Comparison of ENCODE assay signal across 29 cellular contexts in genomic region chr5:148856424-148856823, GRCh38. TPM values are rescaled to one million over a fixed set of nuclear protein-coding genes. Genes with fewer than 3 reads are reported as not detected.
DNase-seq lines count a peak whose midpoint lies in the region; ATAC-seq and TF ChIP-seq lines count a peak whose summit lies in the region.
"Had no signal": no experiment of that assay in that cellular context is flagged by ENCODE, and none has a peak within 500 bp of the region (broad histone marks: within the 10 kb centered on the region; RNA-seq: fewer than 3 reads in every experiment).

No MANE protein-coding gene starts in this region.

- H3K27ac Mint-ChIP-seq in CD8-positive, alpha-beta T cell, result peak overlapping the region; percentile 76
- H3K27ac Mint-ChIP-seq: activated naive CD8-positive, alpha-beta T cell; mesothelial cell of epicardium; WTC11 had no signal

- no peaks in the 10 kb centered on the region for H3K36me3 ChIP-seq in CD8-positive, alpha-beta T cell (ENCODE audit: insufficient read depth, low read length)
- H3K36me3 ChIP-seq in left ventricle myocardium inferior, result no peaks in the 10 kb centered on the region
- peaks cover 0 to 6% of the 10 kb centered on the region in 2 donors for H3K36me3 ChIP-seq in psoas muscle (ENCODE audit: insufficient read depth in 1 of 2, low read depth in 1 of 2)
- no peaks in the 10 kb centered on the region for H3K36me3 ChIP-seq in mucosa of descending colon (ENCODE audit: low read depth)
- H3K36me3 ChIP-seq: upper lobe of left lung had no signal

- TF ChIP-seq CTCF in CD8-positive, alpha-beta T cell (IDR thresholded peaks at IDR 0.05), result no peak
- TF ChIP-seq CTCF in left ventricle myocardium inferior (IDR thresholded peaks at IDR 0.05; ENCODE audit: borderline replicate concordance), result no peak
- no peak for TF ChIP-seq CTCF in psoas muscle (IDR thresholded peaks at IDR 0.05)
- no peak for TF ChIP-seq CTCF in mucosa of descending colon (IDR thresholded peaks at IDR 0.05)

- intact Hi-C loops in CD8-positive, alpha-beta T cell (cut with DNase I, micrococcal nuclease), result no loop called here
- intact Hi-C loops in left ventricle myocardium inferior (cut with micrococcal nuclease), result no loop called here
- intact Hi-C loops in psoas muscle (cut with DNase I), result no loop called here
- intact Hi-C loops in mucosa of descending colon (cut with DNase I, micrococcal nuclease), result no loop called here

- H3K4me3 ChIP-seq in CD8-positive, alpha-beta T cell (ENCODE audit: low read depth, low read length), result no peak overlapping the region
- H3K4me3 ChIP-seq in left ventricle myocardium inferior (no peak overlapping the region), psoas muscle (no peak overlapping the region), mucosa of descending colon (no peak overlapping the region)
- H3K4me3 ChIP-seq: GM12878, K562, MG63, upper lobe of left lung had no signal

- H3K27me3 ChIP-seq in CD8-positive, alpha-beta T cell (ENCODE audit: insufficient read depth, low read length), result no peaks in the 10 kb centered on the region
- H3K27me3 ChIP-seq in left ventricle myocardium inferior (ENCODE audit: low read depth) (no peaks in the 10 kb centered on the region), psoas muscle (ENCODE audit: insufficient read depth in 3 of 3, low read length in 2 of 3) (no peaks in the 10 kb centered on the region)
- H3K27me3 ChIP-seq: MG63, upper lobe of left lung had no signal

- CTCF ChIA-PET in CD8-positive, alpha-beta T cell (lab: Charles Lee), result no interaction called here

- H3K9me3 Mint-ChIP-seq in CD8-positive, alpha-beta T cell, result no peaks in the 10 kb centered on the region
- H3K9me3 Mint-ChIP-seq: CD4-positive, CD25-positive, alpha-beta regulatory T cell; mesothelial cell of epicardium; naive thymus-derived CD8-positive, alpha-beta T cell; WTC11 had no signal

- peaks cover 2% of the 10 kb centered on the region for H3K27me3 Mint-ChIP-seq in CD8-positive, alpha-beta T cell (ENCODE audit: low read depth)
- H3K27me3 Mint-ChIP-seq: activated naive CD8-positive, alpha-beta T cell; naive thymus-derived CD8-positive, alpha-beta T cell had no signal

- no peak for DNase-seq in CD8-positive, alpha-beta T cell
- peak; percentile 44 for DNase-seq in NCI-H446 treated with DMSO at 0.1 percent for 48 hours (lab: John Stamatoyannopoulos, UW)
- peak; percentile 36 for DNase-seq in left ventricle myocardium inferior
- peak in 1 of 2 donors; percentile 73 for DNase-seq in psoas muscle
- DNase-seq in mucosa of descending colon, result no peak
- DNase-seq in NCI-H1417 treated with DMSO at 0.1 percent for 48 hours (lab: John Stamatoyannopoulos, UW), result no peak
- DNase-seq in NAMALWA (ENCODE audit: low spot score), result no peak
- DNase-seq: activated CD4-positive, alpha-beta T cell treated with anti-CD3 and anti-CD28 coated beads, Interleukin-2, amount 50 U/mL, for 4 hours; activated effector memory CD4-positive, alpha-beta T cell treated with Interleukin-2 at 50 U/mL for 16 hours; activated T-cell treated with anti-CD3 and anti-CD28 coated beads for 4 hours; caudate nucleus; CD4-positive, CD25-positive, alpha-beta regulatory T cell; dermis blood vessel endothelial cell; DMS 273 treated with DMSO at 0.1 percent for 48 hours; EL; hippocampal formation; MG63; NCI-H1417; SK-N-SH; stimulated activated CD4-positive, alpha-beta T cell treated with anti-CD3 and anti-CD28 coated beads, Interleukin-4, amount 100 ng/mL, for 1 hour; substantia nigra; T-helper 9 cell had no signal

- POLR2A ChIA-PET in CD8-positive, alpha-beta T cell (lab: Charles Lee), result interaction anchor here (1.0 kb wide), 1 partner anchor 30 kb away, joined by 3 read pairs; the partner anchor contains the start of gene ADRB2

- H3K27ac ChIP-seq in CD8-positive, alpha-beta T cell (ENCODE audit: low read depth, low read length), result no peak overlapping the region
- H3K27ac ChIP-seq in left ventricle myocardium inferior (replicated peaks) (peak overlapping the region; percentile 53), psoas muscle (peak overlapping the region; percentile 42)

- no peaks in the 10 kb centered on the region for H3K9me3 ChIP-seq in CD8-positive, alpha-beta T cell (ENCODE audit: low read length)
- H3K9me3 ChIP-seq in left ventricle myocardium inferior (replicated peaks), result no peaks in the 10 kb centered on the region
- no peaks in the 10 kb centered on the region for H3K9me3 ChIP-seq in psoas muscle
- H3K9me3 ChIP-seq in mucosa of descending colon, result no peaks in the 10 kb centered on the region
- H3K9me3 ChIP-seq: MG63, SK-N-SH, upper lobe of left lung had no signal

- no peaks in the 10 kb centered on the region for H3K36me3 Mint-ChIP-seq in CD8-positive, alpha-beta T cell
- H3K36me3 Mint-ChIP-seq: activated naive CD8-positive, alpha-beta T cell; CD4-positive, CD25-positive, alpha-beta regulatory T cell; mesothelial cell of epicardium; naive thymus-derived CD8-positive, alpha-beta T cell; WTC11 had no signal

- peaks cover 72% of the 10 kb centered on the region for H3K4me1 Mint-ChIP-seq in CD8-positive, alpha-beta T cell (ENCODE audit: low read depth)
- H3K4me1 Mint-ChIP-seq: CD4-positive, CD25-positive, alpha-beta regulatory T cell; mesothelial cell of epicardium had no signal

- no peak overlapping the region for H3K4me3 Mint-ChIP-seq in CD8-positive, alpha-beta T cell
- H3K4me3 Mint-ChIP-seq: activated naive CD8-positive, alpha-beta T cell; CD4-positive, CD25-positive, alpha-beta regulatory T cell; mesothelial cell of epicardium; WTC11 had no signal

- no peak for ATAC-seq in CD8-positive, alpha-beta T cell
- ATAC-seq in psoas muscle (peak; percentile 50 to 80 (median 74)), mucosa of descending colon (no peak)
- ATAC-seq: K562; naive thymus-derived CD8-positive, alpha-beta T cell; WTC11 had no signal

- H3K4me1 ChIP-seq in CD8-positive, alpha-beta T cell (ENCODE audit: insufficient read depth, low read length), result peaks cover 17% of the 10 kb centered on the region
- H3K4me1 ChIP-seq in left ventricle myocardium inferior, result peaks cover 75% of the 10 kb centered on the region
- H3K4me1 ChIP-seq in psoas muscle, result peaks cover 70% of the 10 kb centered on the region
- peaks cover 3% of the 10 kb centered on the region for H3K4me1 ChIP-seq in mucosa of descending colon (ENCODE audit: low read depth)

- 21 to 58% (median 25%) methylated on average over 1 of the region's 1 CpG for WGBS in psoas muscle, 3 donors

RNA-seq across cellular contexts. Expression of gene ADRB2, which starts 30.0 kb away (rescaled TPM):
- total RNA-seq in CD8-positive, alpha-beta T cell, result 1 to 10 TPM; 7.6 to 8.8 TPM
- total RNA-seq in left ventricle myocardium inferior, result 5.1 TPM
- total RNA-seq in psoas muscle, result 10 to 100 TPM in 1 of 4 donors, 1 to 10 TPM in 3; 4.8 to 11.1 (median 7.9) TPM
- polyA plus RNA-seq in psoas muscle, result 1 to 10 TPM; 1.3 to 5.6 (median 3.0) TPM
- 1 to 10 TPM in 2 of 3 donors, under 1 TPM in 1; 0.41 to 3.1 (median 1.4) TPM for total RNA-seq in mucosa of descending colon

Comparison
In these comparisons a context has a peak if more than half of its experiments do, and no peak if none do; other contexts are left out.
1. ATAC-seq: peak in psoas muscle (4 of 4); none in CD8-positive, alpha-beta T cell (single experiment) and mucosa of descending colon (single experiment).
2. DNase-seq: peak in NCI-H446 treated with DMSO at 0.1 percent for 48 hours (single experiment) and left ventricle myocardium inferior (single experiment); none in CD8-positive, alpha-beta T cell (0 of 7), mucosa of descending colon (0 of 3), NCI-H1417 treated with DMSO at 0.1 percent for 48 hours (single experiment) and NAMALWA (single experiment).